In genomic region chr16:72565137-72565536, GRCh38 we compare ENCODE assay signal across 33 cellular contexts.
"Had no signal": no experiment of that assay in that cellular context is flagged by ENCODE, and none has a peak within 500 bp of the region (broad histone marks: within the 10 kb centered on the region; RNA-seq: fewer than 3 reads in every experiment).

No MANE protein-coding gene starts in this region.

- ATAC-seq: activated naive CD4-positive, alpha-beta T cell treated with anti-CD3 and anti-CD28 coated beads, Interleukin-2, amount 50 U/mL, for 72 hours; activated naive CD8-positive, alpha-beta T cell treated with anti-CD3 and anti-CD28 coated beads, Interleukin-2, amount 50 U/mL, for 24 hours; activated T-cell treated with anti-CD3 and anti-CD28 coated beads, Interleukin-2, amount 50 U/mL, for 4 hours; activated T-cell treated with anti-CD3 and anti-CD28 coated beads, Interleukin-2, amount 50 U/mL, for 72 hours; activated T-helper 17 cell treated with anti-CD3 and anti-CD28 coated beads, Interleukin-2, amount 50 U/mL, for 72 hours; body of pancreas had no signal

- DNase-seq: activated effector memory CD4-positive, alpha-beta T cell treated with anti-CD3 and anti-CD28 coated beads, Interleukin-2, amount 50 U/mL, for 16 hours; activated effector memory CD4-positive, alpha-beta T cell treated with Interleukin-2 at 50 U/mL for 16 hours; activated gamma-delta T cell; activated gamma-delta T cell treated with Interleukin-2 at 50 U/mL for 16 hours; activated naive CD4-positive, alpha-beta T cell; activated naive CD4-positive, alpha-beta T cell treated with anti-CD3 and anti-CD28 coated beads for 36 hours; activated naive CD4-positive, alpha-beta T cell treated with anti-CD3 and anti-CD28 coated beads, Interleukin-2, amount 10 ng/mL, durations not matched to agents 7 days and 5 days; activated naive CD4-positive, alpha-beta T cell treated with anti-CD3 and anti-CD28 coated beads, Interleukin-2, amount 50 U/mL, for 16 hours; activated naive CD4-positive, alpha-beta T cell treated with Interleukin-2 at 50 U/mL for 16 hours; activated naive CD8-positive, alpha-beta T cell treated with anti-CD3 and anti-CD28 coated beads for 36 hours; activated naive CD8-positive, alpha-beta T cell treated with anti-CD3 and anti-CD28 coated beads, Interleukin-2, amount 10 ng/mL, durations not matched to agents 7 days and 5 days; activated naive CD8-positive, alpha-beta T cell treated with anti-CD3 and anti-CD28 coated beads, Interleukin-2, amount 50 U/mL, for 24 hours; activated T-cell treated with anti-CD3 and anti-CD28 coated beads, Interleukin-2, amount 50 U/mL, for 1 hour; activated T-cell treated with anti-CD3 and anti-CD28 coated beads, Interleukin-2, amount 50 U/mL, for 24 hours; activated T-cell treated with anti-CD3 and anti-CD28 coated beads, Interleukin-2, amount 50 U/mL, for 4 hours; activated T-cell treated with anti-CD3 and anti-CD28 coated beads, Interleukin-2, amount 50 U/mL, for 48 hours; activated T-cell treated with anti-CD3 and anti-CD28 coated beads, Interleukin-2, amount 50 U/mL, for 72 hours; adrenal gland; amniotic stem cell; amygdala; anterior cingulate cortex; aorta; body of pancreas; brain microvascular endothelial cell; central memory CD4-positive, alpha-beta T cell; cerebellar nuclear complex had no signal

- H3K27me3 ChIP-seq: adrenal gland, ascending aorta, body of pancreas, brain microvascular endothelial cell, breast epithelium, cardiac muscle cell had no signal

- H3K9me3 ChIP-seq: adrenal gland, ascending aorta, body of pancreas, breast epithelium had no signal

- H3K4me1 ChIP-seq: adrenal gland, ascending aorta, breast epithelium had no signal

- H3K4me3 ChIP-seq: adrenal gland, ascending aorta, body of pancreas, breast epithelium, cardiac muscle cell had no signal

- H3K36me3 ChIP-seq: adrenal gland, ascending aorta, brain microvascular endothelial cell, breast epithelium, cardiac muscle cell had no signal

- H3K27ac ChIP-seq: adrenal gland, ascending aorta, body of pancreas, brain microvascular endothelial cell, breast epithelium, cardiac muscle cell had no signal

- FAIRE-seq: astrocyte, bronchial epithelial cell had no signal
